Comparison of ENCODE assay signal across 8 cellular contexts in the genomic region with DNA sequence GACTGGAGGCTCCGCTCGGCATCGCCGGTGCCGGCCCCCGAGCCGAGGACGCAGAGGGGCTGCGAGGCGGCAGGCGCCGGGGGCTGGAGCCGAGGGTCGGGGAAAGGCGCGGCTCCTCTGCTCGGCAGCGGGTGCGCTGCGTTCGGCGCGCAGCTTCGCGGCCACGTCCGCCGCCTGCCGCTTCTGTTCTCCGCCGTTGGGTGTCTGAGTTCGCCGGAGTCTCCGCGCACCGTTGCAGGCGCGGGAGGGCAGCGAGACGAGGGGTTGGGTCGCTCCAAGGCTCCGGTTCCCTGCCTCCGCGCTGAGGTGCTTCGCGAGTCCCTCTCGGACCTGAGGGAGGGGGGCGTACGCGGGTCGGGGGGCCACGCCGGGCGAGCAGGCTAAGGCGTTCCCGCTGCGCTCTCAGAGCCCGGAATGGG. TPM values are rescaled to one million over a fixed set of nuclear protein-coding genes. Genes with fewer than 3 reads are reported as not detected.
DNase-seq lines count a peak whose midpoint lies in the region; ATAC-seq and TF ChIP-seq lines count a peak whose summit lies in the region.

No MANE protein-coding gene starts in this region.

- DNase-seq in CD14-positive monocyte (ENCODE audit: low spot score) (no peak), LNCaP clone FGC (ENCODE audit: low read depth) (no peak), heart right ventricle (peak; percentile 40 to 48), G401 (ENCODE audit: low spot score) (no peak), SHP77 (lab: John Stamatoyannopoulos, UW) (no peak)
- peak; percentile 71 for DNase-seq in activated effector memory CD4-positive, alpha-beta T cell treated with anti-CD3 and anti-CD28 coated beads, Interleukin-2, amount 50 U/mL, for 16 hours

- peak overlapping the region; percentile 76 to 87 for H3K4me3 Mint-ChIP-seq in CD14-positive monocyte

- H3K9me3 Mint-ChIP-seq in CD14-positive monocyte: peaks cover 2 to 10% (median 3%) of the 10 kb centered on the region in 7 donors

- peaks cover 8% of the 10 kb centered on the region for H3K4me1 Mint-ChIP-seq in CD14-positive monocyte

- 1% methylated on average over 54 to 58 of the region's 58 CpGs for WGBS in heart right ventricle, 2 donors

- H3K4me1 ChIP-seq in heart right ventricle (peaks cover 3 to 57% (median 36%) of the 10 kb centered on the region in 9 donors), rectal smooth muscle tissue (ENCODE audit: control insufficient read depth, insufficient read depth, low read length) (peaks cover 2% of the 10 kb centered on the region)

- H3K36me3 Mint-ChIP-seq in CD14-positive monocyte: no peaks in the 10 kb centered on the region

- ATAC-seq in heart right ventricle: peak; percentile 14 to 38 (median 23)
- ATAC-seq in HG02610 (IDR thresholded peaks at IDR 0.05; ENCODE audit: unreplicated experiment): no peak

- H3K27me3 ChIP-seq in heart right ventricle: peaks cover 0 to 80% (median 15%) of the 10 kb centered on the region in 7 donors
- H3K27me3 ChIP-seq in rectal smooth muscle tissue (ENCODE audit: control insufficient read depth, insufficient read depth, low read length): peaks cover 10% of the 10 kb centered on the region

- peaks cover 0 to 15% (median 0%) of the 10 kb centered on the region in 9 donors for H3K36me3 ChIP-seq in heart right ventricle
- H3K36me3 ChIP-seq in rectal smooth muscle tissue (ENCODE audit: control insufficient read depth, insufficient read depth, low read length): no peaks in the 10 kb centered on the region

- H3K9me3 ChIP-seq in heart right ventricle: no peaks in the 10 kb centered on the region

- peaks cover 31 to 60% (median 44%) of the 10 kb centered on the region in 3 donors for H3K27me3 Mint-ChIP-seq in CD14-positive monocyte (ENCODE audit: low read depth in 3 of 3)

- peak overlapping the region in 1 of 7 donors; percentile 25 for H3K27ac Mint-ChIP-seq in CD14-positive monocyte

- in situ Hi-C loops in G401 (cut with HindIII; ENCODE audit: low sequenced_read_pairs): no loop called here

- TF ChIP-seq CTCF in CD14-positive monocyte (IDR thresholded peaks at IDR 0.05) (no peak), LNCaP clone FGC (IDR thresholded peaks at IDR 0.05; ENCODE audit: control insufficient read depth, extremely low read depth, insufficient read depth) (no peak), heart right ventricle (IDR thresholded peaks at IDR 0.05) (peak in 3 of 9 donors; percentile 21 to 33 (median 25))

- intact Hi-C loops in CD14-positive monocyte (cut with micrococcal nuclease): loop anchor here (5.0 to 10.0 kb wide), 5 partner anchors 74 to 396 kb away; no protein-coding TSS in a partner anchor
- intact Hi-C loops in heart right ventricle (cut with DNase I): loop anchor here (2.0 to 10.0 kb wide), 16 partner anchors 74 to 1126 kb away; no protein-coding TSS in a partner anchor

- H3K27ac ChIP-seq in heart right ventricle: peak overlapping the region; percentile 77 to 95 (median 87)
- H3K27ac ChIP-seq in rectal smooth muscle tissue (ENCODE audit: low read depth, low read length): peak overlapping the region; percentile 69

- H3K4me3 ChIP-seq in LNCaP clone FGC (ENCODE audit: low read depth, low read length): peak overlapping the region; percentile 31
- H3K4me3 ChIP-seq in heart right ventricle: peak overlapping the region; percentile 57 to 93 (median 73)
- H3K4me3 ChIP-seq in rectal smooth muscle tissue (ENCODE audit: low read length): peak overlapping the region; percentile 68

- H3K9ac ChIP-seq in rectal smooth muscle tissue (ENCODE audit: low read length): no peak overlapping the region

RNA-seq across cellular contexts. Expression of a gene that starts 0.3 kb away (rescaled TPM):
- under 1 TPM; 0.06 to 0.38 TPM for polyA plus RNA-seq in CD14-positive monocyte
- total RNA-seq in heart right ventricle: 1 to 10 TPM; 3.6 to 8.3 (median 6.1) TPM
- 1 to 10 TPM; 2.3 to 3.4 TPM for polyA plus RNA-seq in heart right ventricle
- total RNA-seq in G401 (2014; rRNA removed; shearing (Covaris generic)): 0.54 and 0.62 TPM in 2 replicates

Comparison
In these comparisons a context has a peak if more than half of its experiments do, and no peak if none do; other contexts are left out.
1. DNase-seq: peak in activated effector memory CD4-positive, alpha-beta T cell treated with anti-CD3 and anti-CD28 coated beads, Interleukin-2, amount 50 U/mL, for 16 hours (single experiment) and heart right ventricle (2 of 2); none in CD14-positive monocyte (single experiment), LNCaP clone FGC (single experiment), G401 (single experiment) and SHP77 (0 of 2).
2. Peak in every context shown above with its lines, with median percentiles within 50 percentile points of each other: H3K4me3 ChIP-seq.